ENCODE assay signal across 8 cellular contexts in genomic region chr13:60396783-60397692, GRCh38. TPM values are rescaled to one million over a fixed set of nuclear protein-coding genes. Genes with fewer than 3 reads are reported as not detected.
DNase-seq lines count a peak whose midpoint lies in the region; FAIRE-seq and TF ChIP-seq lines count a peak whose summit lies in the region.

Gene TDRD3 (plus strand): TSS chr13:60397220. CDS start chr13:60397365, 145 bp downstream.

- peak; percentile 52 for TF ChIP-seq POLR2A in H54 (IDR thresholded peaks at IDR 0.05; ENCODE audit: low read depth, low read length)

- peak; percentile 73 for FAIRE-seq in H54 (lab: Jason Lieb, UNC)

- H3K27me3 Mint-ChIP-seq in neural crest cell (ENCODE audit: low read depth), result no peaks in the 10 kb centered on the region

- no peaks in the 10 kb centered on the region for H3K9me3 Mint-ChIP-seq in neural crest cell

- no peaks in the 10 kb centered on the region for H3K4me1 ChIP-seq in stomach smooth muscle (ENCODE audit: control insufficient read depth, insufficient read depth, low read length)

- DNase-seq in GDM1 (lab: John Stamatoyannopoulos, UW) (peak; percentile 88), H54 (ENCODE audit: insufficient read length, low spot score) (peak; percentile 71), LNCaP clone FGC (ENCODE audit: low read depth) (peak; percentile 62), SIG-M5 (lab: John Stamatoyannopoulos, UW) (peak; percentile 44), activated gamma-delta T cell (lab: John Stamatoyannopoulos, UW) (peak; percentile 65), foreskin fibroblast (peak; percentile 82 to 94), neural crest cell (ENCODE audit: low read depth, low spot score) (peak; percentile 73)

- no peaks in the 10 kb centered on the region for H3K36me3 Mint-ChIP-seq in neural crest cell (ENCODE audit: low read depth)

- peak within 1 kb of the TSS; percentile 93 for H3K27ac ChIP-seq in stomach smooth muscle (ENCODE audit: low read length)

- no peaks in the 10 kb centered on the region for H3K9me3 ChIP-seq in stomach smooth muscle (ENCODE audit: control insufficient read depth in 2 of 2, low read length in 2 of 2)

- no peaks in the 10 kb centered on the region for H3K27me3 ChIP-seq in stomach smooth muscle (ENCODE audit: control insufficient read depth in 1 of 2, insufficient read depth in 2 of 2, low read length in 2 of 2)

- H3K4me3 Mint-ChIP-seq in neural crest cell, result peak within 1 kb of the TSS; percentile 99

- H3K4me3 ChIP-seq in LNCaP clone FGC (ENCODE audit: low read depth, low read length) (peak within 1 kb of the TSS; percentile 71), foreskin fibroblast (ENCODE audit: low read depth in 1 of 2, low read length in 2 of 2) (peak within 1 kb of the TSS; percentile 76 to 83), stomach smooth muscle (ENCODE audit: low read length in 2 of 2) (peak within 1 kb of the TSS; percentile 89 to 91)

- peak; percentile 75 for TF ChIP-seq CTCF in LNCaP clone FGC (IDR thresholded peaks at IDR 0.05; ENCODE audit: control insufficient read depth, extremely low read depth, insufficient read depth)
- TF ChIP-seq CTCF in foreskin fibroblast (IDR thresholded peaks at IDR 0.05; ENCODE audit: low read depth, low read length), result peak; percentile 76
- TF ChIP-seq CTCF in neural crest cell (conservative IDR thresholded peaks at IDR 0.05), result peak; percentile 83

- no peaks in the 10 kb centered on the region for H3K36me3 ChIP-seq in stomach smooth muscle (ENCODE audit: control insufficient read depth in 2 of 2, insufficient read depth in 2 of 2, low read length in 2 of 2)

- H3K4me1 Mint-ChIP-seq in neural crest cell, result peaks cover 28% of the 10 kb centered on the region

- peak within 1 kb of the TSS; percentile 88 to 92 for H3K9ac ChIP-seq in stomach smooth muscle (ENCODE audit: low read length in 2 of 2)

- peak within 1 kb of the TSS; percentile 97 for H3K27ac Mint-ChIP-seq in neural crest cell (ENCODE audit: unreplicated experiment)

RNA-seq across cellular contexts. Expression of gene TDRD3, which starts in this region (rescaled TPM):
- 20.3 and 24.4 TPM in 2 replicates for total RNA-seq in neural crest cell

Comparison
In these comparisons a context has a peak if more than half of its experiments do, and no peak if none do; other contexts are left out.
1. Peak in every context shown above with its lines: DNase-seq, H3K4me3 ChIP-seq and H3K27ac ChIP-seq.